ENCODE assay signal across 20 cellular contexts in genomic region chr10:122165492-122165832, GRCh38.
DNase-seq lines count a peak whose midpoint lies in the region; ATAC-seq and TF ChIP-seq lines count a peak whose summit lies in the region.
"Had no signal": no experiment of that assay in that cellular context is flagged by ENCODE, and none has a peak within 500 bp of the region (broad histone marks: within the 10 kb centered on the region; RNA-seq: fewer than 3 reads in every experiment).

No MANE protein-coding gene starts in this region.

- H3K36me3 Mint-ChIP-seq in nephron (ENCODE audit: low read depth) (no peaks in the 10 kb centered on the region), type B pancreatic cell (peaks cover 4% of the 10 kb centered on the region), T-helper 17 cell (ENCODE audit: low read depth) (peaks cover 2% of the 10 kb centered on the region)

- intact Hi-C loops in dorsolateral prefrontal cortex (cut with DNase I) = loop anchor here in 1 of 2 donors (5.0 kb wide), 1 partner anchor 42 kb away; no protein-coding TSS in a partner anchor

- H3K27ac ChIP-seq in dorsolateral prefrontal cortex = peak overlapping the region in 22 of 59 donors; percentile 5 to 95 (median 35)
- H3K27ac ChIP-seq: HL-60, neutrophil, tibial artery had no signal

- H3K4me1 Mint-ChIP-seq in nephron = peaks cover 62% of the 10 kb centered on the region
- peaks cover 53% of the 10 kb centered on the region for H3K4me1 Mint-ChIP-seq in type B pancreatic cell (ENCODE audit: unreplicated experiment)
- peaks cover 9% of the 10 kb centered on the region for H3K4me1 Mint-ChIP-seq in T-helper 17 cell

- no peaks in the 10 kb centered on the region for H3K9me3 Mint-ChIP-seq in nephron
- no peaks in the 10 kb centered on the region for H3K9me3 Mint-ChIP-seq in type B pancreatic cell
- H3K9me3 Mint-ChIP-seq: activated naive CD8-positive, alpha-beta T cell treated with anti-CD3 and anti-CD28 coated beads, Interleukin-2, amount 50 U/mL, for 24 hours had no signal

- TF ChIP-seq CTCF in dorsolateral prefrontal cortex (IDR thresholded peaks at IDR 0.05 in 54 of 56, conservative IDR thresholded peaks at IDR 0.05 in 2 of 56; ENCODE audit: low read depth in 1 of 56, partially characterized antibody in 56 of 56) = no peak
- TF ChIP-seq CTCF in nephron (IDR thresholded peaks at IDR 0.05; ENCODE audit: unreplicated experiment in 3 of 3) = no peak
- TF ChIP-seq CTCF in type B pancreatic cell (conservative IDR thresholded peaks at IDR 0.05) = no peak

- ATAC-seq in GM19395 (IDR thresholded peaks at IDR 0.05; ENCODE audit: unreplicated experiment) = no peak
- ATAC-seq in T-helper 17 cell = no peak
- ATAC-seq: activated naive CD8-positive, alpha-beta T cell treated with anti-CD3 and anti-CD28 coated beads, Interleukin-2, amount 50 U/mL, for 24 hours; GM12878; left cardiac atrium had no signal

- H3K27me3 Mint-ChIP-seq in nephron (ENCODE audit: low read depth) (peaks cover 19% of the 10 kb centered on the region), type B pancreatic cell (peaks cover 11% of the 10 kb centered on the region), T-helper 17 cell (peaks cover 75% of the 10 kb centered on the region)

- H3K4me3 Mint-ChIP-seq in nephron (peak overlapping the region; percentile 94 to 96 (median 95)), type B pancreatic cell (peak overlapping the region; percentile 92), T-helper 17 cell (no peak overlapping the region)
- H3K4me3 Mint-ChIP-seq: activated naive CD8-positive, alpha-beta T cell treated with anti-CD3 and anti-CD28 coated beads, Interleukin-2, amount 50 U/mL, for 24 hours had no signal

- H3K4me3 ChIP-seq in dorsolateral prefrontal cortex = peak overlapping the region in 57 of 59 donors; percentile 52 to 84 (median 72)
- H3K4me3 ChIP-seq: GM12878, tibial artery had no signal

- H3K27me3 ChIP-seq in dorsolateral prefrontal cortex = no peaks in the 10 kb centered on the region
- H3K27me3 ChIP-seq: tibial artery had no signal

- no peaks in the 10 kb centered on the region for H3K9me3 ChIP-seq in T-helper 17 cell (ENCODE audit: control insufficient read depth, low read length, poor library complexity, severe bottlenecking)
- H3K9me3 ChIP-seq: neutrophil, tibial artery had no signal

- peak; percentile 23 for DNase-seq in NCI-H1092 treated with DMSO at 0.1 percent for 48 hours (lab: John Stamatoyannopoulos, UW)
- DNase-seq in NCI-H1092 (lab: John Stamatoyannopoulos, UW) = no peak
- no peak for DNase-seq in dorsolateral prefrontal cortex
- no peak for DNase-seq in type B pancreatic cell (ENCODE audit: extremely low spot score, unreplicated experiment)
- DNase-seq in RPMI8226 = no peak
- no peak for DNase-seq in T-helper 17 cell
- DNase-seq: activated CD4-positive, alpha-beta T cell treated with anti-CD3 and anti-CD28 coated beads, Interleukin-2, amount 50 U/mL, for 1 hour; activated CD8-positive, alpha-beta memory T cell treated with anti-CD3 and anti-CD28 coated beads, Interleukin-2, amount 50 U/mL, for 4 hours; activated naive CD8-positive, alpha-beta T cell treated with anti-CD3 and anti-CD28 coated beads, Interleukin-2, amount 50 U/mL, for 24 hours; foreskin fibroblast; left cardiac atrium; MM.1S; NCI-H446 treated with DMSO at 0.1 percent for 48 hours; stimulated activated naive CD4-positive, alpha-beta T cell; tibial artery had no signal

- H3K27ac Mint-ChIP-seq in nephron (peak overlapping the region; percentile 82 to 92 (median 87)), type B pancreatic cell (peak overlapping the region; percentile 86), T-helper 17 cell (no peak overlapping the region)
- H3K27ac Mint-ChIP-seq: activated naive CD8-positive, alpha-beta T cell treated with anti-CD3 and anti-CD28 coated beads, Interleukin-2, amount 50 U/mL, for 24 hours had no signal
